In the genomic region with DNA sequence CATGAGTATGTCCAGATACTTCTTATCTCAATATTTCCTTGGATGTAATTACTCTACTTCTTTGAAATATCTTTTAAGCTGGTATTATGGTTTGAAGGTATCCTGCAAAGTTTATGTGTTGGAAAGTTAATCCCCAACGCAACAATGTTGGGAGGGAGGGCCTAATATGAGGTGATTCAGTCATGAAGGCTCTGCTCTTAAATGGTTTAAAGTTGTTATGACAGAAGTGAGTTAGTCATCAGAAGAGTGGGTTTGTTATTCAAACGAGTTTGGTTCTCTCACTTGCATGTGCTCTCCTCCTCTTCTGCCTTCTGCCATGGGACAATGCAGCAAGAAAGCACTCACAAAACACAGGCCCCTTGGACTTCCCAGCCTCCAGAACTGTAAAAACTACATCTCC, we compare ENCODE assay signal across 15 cellular contexts.
DNase-seq lines count a peak whose midpoint lies in the region; TF ChIP-seq lines count a peak whose summit lies in the region.
"Had no signal": no experiment of that assay in that cellular context is flagged by ENCODE, and none has a peak within 500 bp of the region (broad histone marks: within the 10 kb centered on the region; RNA-seq: fewer than 3 reads in every experiment).

No MANE protein-coding gene starts in this region.

- no peaks in the 10 kb centered on the region for H3K4me1 ChIP-seq in hepatocyte (ENCODE audit: insufficient read depth)
- H3K4me1 ChIP-seq in SJCRH30, result no peaks in the 10 kb centered on the region
- H3K4me1 ChIP-seq in neuronal stem cell (ENCODE audit: control insufficient read depth in 2 of 2, insufficient read depth in 1 of 2, low read depth in 1 of 2, low read length in 2 of 2), result no peaks in the 10 kb centered on the region
- H3K4me1 ChIP-seq: suprapubic skin had no signal

- TF ChIP-seq CTCF in brain microvascular endothelial cell (IDR thresholded peaks at IDR 0.05; ENCODE audit: low read depth, low read length, missing control alignments) (no peak), hepatocyte (IDR thresholded peaks at IDR 0.05; ENCODE audit: poor library complexity) (no peak)

- H4K91ac ChIP-seq in neuronal stem cell (ENCODE audit: low read depth, low read length, poor library complexity), result no peak overlapping the region

- no peak overlapping the region for H3K4me3 ChIP-seq in brain microvascular endothelial cell (ENCODE audit: low read depth, low read length)
- H3K4me3 ChIP-seq in hepatocyte, result no peak overlapping the region
- H3K4me3 ChIP-seq in SJCRH30, result no peak overlapping the region
- no peak overlapping the region for H3K4me3 ChIP-seq in neuronal stem cell (ENCODE audit: low read length in 2 of 2)
- H3K4me3 ChIP-seq: suprapubic skin had no signal

- H2BK12ac ChIP-seq in neuronal stem cell (ENCODE audit: low read length), result no peak overlapping the region

- H2AFZ ChIP-seq in hepatocyte (no peak overlapping the region), neuronal stem cell (ENCODE audit: low read length) (no peak overlapping the region)

- H3K4me2 ChIP-seq in hepatocyte (no peak overlapping the region), neuronal stem cell (ENCODE audit: insufficient read depth, low read length, poor library complexity, severe bottlenecking) (no peak overlapping the region)

- H3K9ac ChIP-seq in neuronal stem cell (ENCODE audit: low read depth, low read length, poor library complexity), result no peak overlapping the region

- 58% methylated on average over 2 of the region's 2 CpGs for WGBS in hepatocyte (ENCODE audit: low lambda C conversion rate, missing lambda C conversion rate)
- WGBS in neuronal stem cell (ENCODE audit: extremely low coverage in 2 of 2, insufficient read length in 2 of 2, insufficient replicate concordance in 1 of 2), 2 donors, result no CpG with 5 or more reads among the region's 2 CpGs

- no peaks in the 10 kb centered on the region for H3K79me2 ChIP-seq in hepatocyte

- H2BK120ac ChIP-seq in neuronal stem cell (ENCODE audit: low read depth, low read length), result no peak overlapping the region

- no peak overlapping the region for H4K8ac ChIP-seq in neuronal stem cell (ENCODE audit: low read depth, low read length)

- H3K18ac ChIP-seq in neuronal stem cell (ENCODE audit: low read length), result no peak overlapping the region

- H2BK15ac ChIP-seq in neuronal stem cell (ENCODE audit: low read length), result no peak overlapping the region

- DNase-seq in EH (ENCODE audit: low read depth), result peak; percentile 67
- peak; percentile 78 for DNase-seq in HT1080 (ENCODE audit: low read depth)
- peak; percentile 51 for DNase-seq in brain microvascular endothelial cell
- peak; percentile 7 for DNase-seq in hepatocyte (ENCODE audit: low spot score)
- DNase-seq in SJCRH30, result no peak
- no peak for DNase-seq in NCI-H1092 treated with DMSO at 0.1 percent for 48 hours (lab: John Stamatoyannopoulos, UW)
- DNase-seq in Ammon's horn (ENCODE audit: low spot score), result no peak
- no peak for DNase-seq in neuronal stem cell (ENCODE audit: low spot score)
- DNase-seq: aorta; Calu3; hypothalamus; stimulated activated CD4-positive, alpha-beta T cell treated with anti-CD3 and anti-CD28 coated beads, Interleukin-2, amount 100 ng/mL, for 48 hours; T-cell had no signal

- in situ Hi-C loops in brain microvascular endothelial cell (cut with HindIII; ENCODE audit: low pct_ligation_motif_present, low sequenced_read_pairs), result no loop called here

- H2AK5ac ChIP-seq in neuronal stem cell (ENCODE audit: low read depth, low read length), result no peak overlapping the region

- H3K27me3 ChIP-seq in brain microvascular endothelial cell (replicated peaks) (no peaks in the 10 kb centered on the region), hepatocyte (no peaks in the 10 kb centered on the region), SJCRH30 (no peaks in the 10 kb centered on the region), neuronal stem cell (ENCODE audit: control insufficient read depth in 3 of 3, insufficient read depth in 3 of 3, low read depth in 1 of 3, low read length in 3 of 3) (no peaks in the 10 kb centered on the region)
- H3K27me3 ChIP-seq: neutrophil, suprapubic skin had no signal

- H3K36me3 ChIP-seq in brain microvascular endothelial cell (replicated peaks) (no peaks in the 10 kb centered on the region), hepatocyte (replicated peaks; ENCODE audit: insufficient read depth, low read depth) (no peaks in the 10 kb centered on the region), SJCRH30 (no peaks in the 10 kb centered on the region), neuronal stem cell (replicated peaks in 1 of 2; ENCODE audit: control insufficient read depth in 2 of 2, insufficient read depth in 2 of 2, low read length in 2 of 2) (no peaks in the 10 kb centered on the region)
- H3K36me3 ChIP-seq: neutrophil, suprapubic skin had no signal

- no peak overlapping the region for H3K14ac ChIP-seq in neuronal stem cell (ENCODE audit: low read length)

- no peaks in the 10 kb centered on the region for H3K9me2 ChIP-seq in hepatocyte (replicated peaks; ENCODE audit: insufficient read depth)

- H3K23ac ChIP-seq in neuronal stem cell (ENCODE audit: low read depth, low read length, poor library complexity), result no peak overlapping the region

- no peaks in the 10 kb centered on the region for H4K20me1 ChIP-seq in hepatocyte (ENCODE audit: insufficient read depth, poor library complexity, severe bottlenecking)

- H3K9me3 ChIP-seq in hepatocyte (ENCODE audit: low read depth) (no peaks in the 10 kb centered on the region), SJCRH30 (replicated peaks) (no peaks in the 10 kb centered on the region), neuronal stem cell (replicated peaks in 1 of 2; ENCODE audit: control insufficient read depth in 2 of 2, insufficient read depth in 1 of 2, low read depth in 1 of 2, low read length in 2 of 2) (no peaks in the 10 kb centered on the region)
- H3K9me3 ChIP-seq: neutrophil, suprapubic skin had no signal

- H3K4ac ChIP-seq in neuronal stem cell (ENCODE audit: low read length), result no peak overlapping the region

- H3K27ac ChIP-seq in brain microvascular endothelial cell (no peak overlapping the region), hepatocyte (no peak overlapping the region), SJCRH30 (no peak overlapping the region), neuronal stem cell (replicated peaks; ENCODE audit: low read length) (no peak overlapping the region)
- H3K27ac ChIP-seq: neutrophil, suprapubic skin had no signal

- H2BK5ac ChIP-seq in neuronal stem cell (ENCODE audit: low read length), result no peak overlapping the region

- H3K79me1 ChIP-seq in neuronal stem cell (ENCODE audit: low read depth, low read length), result no peaks in the 10 kb centered on the region

Comparison
In these comparisons a context has a peak if more than half of its experiments do, and no peak if none do; other contexts are left out.
1. DNase-seq: peak in EH (single experiment), HT1080 (single experiment), brain microvascular endothelial cell (single experiment) and hepatocyte (single experiment); none in SJCRH30 (0 of 2), NCI-H1092 treated with DMSO at 0.1 percent for 48 hours (single experiment), Ammon's horn (single experiment) and neuronal stem cell (single experiment).